Comparison of ENCODE assay signal across 27 cellular contexts in the genomic region with DNA sequence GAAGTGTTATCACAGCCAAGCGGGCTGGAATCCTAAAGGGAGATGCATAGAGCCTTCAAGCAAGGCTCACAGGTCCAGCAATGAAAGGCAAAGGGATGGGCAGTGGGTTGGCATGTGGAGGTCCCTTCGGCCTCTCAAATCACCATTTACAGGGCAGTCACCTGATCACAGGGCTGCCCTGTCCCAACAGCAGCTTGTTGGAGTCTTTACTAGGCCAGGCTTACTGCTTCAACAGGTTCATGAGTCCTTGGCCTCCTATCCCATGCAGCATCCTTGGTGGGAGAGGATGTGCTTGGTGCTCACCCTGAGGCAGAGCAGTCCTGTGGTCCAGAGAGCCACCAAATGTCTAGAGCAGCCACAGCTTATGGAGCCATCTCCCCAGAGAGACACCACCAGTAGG. TPM values are rescaled to one million over a fixed set of nuclear protein-coding genes. Genes with fewer than 3 reads are reported as not detected.
DNase-seq lines count a peak whose midpoint lies in the region; ATAC-seq, FAIRE-seq and TF ChIP-seq lines count a peak whose summit lies in the region.
"Had no signal": no experiment of that assay in that cellular context is flagged by ENCODE, and none has a peak within 500 bp of the region (broad histone marks: within the 10 kb centered on the region; RNA-seq: fewer than 3 reads in every experiment).

No MANE protein-coding gene starts in this region.

- peak; percentile 33 for DNase-seq in activated CD8-positive, alpha-beta memory T cell treated with anti-CD3 and anti-CD28 coated beads, Interleukin-2, amount 10 ng/mL, durations not matched to agents 7 days and 5 days
- no peak for DNase-seq in activated CD8-positive, alpha-beta memory T cell treated with anti-CD3 and anti-CD28 coated beads, Interleukin-2, amount 50 U/mL, for 4 hours
- peak; percentile 44 for DNase-seq in osteocyte (ENCODE audit: extremely low spot score, unreplicated experiment)
- no peak for DNase-seq in urothelium cell line (ENCODE audit: low spot score)
- DNase-seq in putamen (ENCODE audit: low spot score) = no peak
- DNase-seq in upper lobe of left lung = no peak
- DNase-seq: 8988T; ACHN; AML-193; BE2C; CD4-positive, alpha-beta T cell; CD8-positive, alpha-beta memory T cell; DMS 273 treated with DMSO at 0.1 percent for 48 hours; DMS79; EL; GDM1; GOT3 had no signal

- H3K9me3 ChIP-seq in iPS-15b (ENCODE audit: control insufficient read depth, insufficient read depth, low read length) = no peaks in the 10 kb centered on the region
- no peaks in the 10 kb centered on the region for H3K9me3 ChIP-seq in upper lobe of left lung
- H3K9me3 ChIP-seq: BE2C, HAP-1 had no signal

- peak; percentile 73 for FAIRE-seq in urothelium cell line (lab: Jason Lieb, UNC)
- FAIRE-seq: A549, D721Med, GM12878, GM19239, H54 had no signal

- H3K4me1 ChIP-seq in iPS-15b (ENCODE audit: control insufficient read depth, insufficient read depth, low read length) = peaks cover 8% of the 10 kb centered on the region
- peaks cover 0 to 10% (median 6%) of the 10 kb centered on the region in 4 donors for H3K4me1 ChIP-seq in upper lobe of left lung
- H3K4me1 ChIP-seq: A549 had no signal

- H3K36me3 ChIP-seq in iPS-15b (ENCODE audit: control insufficient read depth, insufficient read depth, low read length) (no peaks in the 10 kb centered on the region), upper lobe of left lung (peaks cover 0 to 4% (median 0%) of the 10 kb centered on the region in 4 donors)
- H3K36me3 ChIP-seq: BE2C, HAP-1 had no signal

- peak overlapping the region; percentile 8 for H3K9ac ChIP-seq in iPS-15b (ENCODE audit: low read depth, low read length)
- H3K9ac ChIP-seq: BLaER1 treated with 17β-estradiol and CSF1 and Interleukin-3, amounts not matched to agents 10 nM and 100 nM had no signal

- no peaks in the 10 kb centered on the region for H3K27me3 ChIP-seq in iPS-15b (ENCODE audit: control insufficient read depth, insufficient read depth, low read length)
- H3K27me3 ChIP-seq in upper lobe of left lung = no peaks in the 10 kb centered on the region
- H3K27me3 ChIP-seq: BLaER1 treated with 17β-estradiol and CSF1 and Interleukin-3, amounts not matched to agents 10 nM and 100 nM had no signal

- no peaks in the 10 kb centered on the region for H3K9me3 Mint-ChIP-seq in activated CD8-positive, alpha-beta memory T cell treated with anti-CD3 and anti-CD28 coated beads, Interleukin-2, amount 10 ng/mL, durations not matched to agents 7 days and 5 days (ENCODE audit: low read depth)
- peaks cover 1% of the 10 kb centered on the region for H3K9me3 Mint-ChIP-seq in osteocyte (ENCODE audit: unreplicated experiment)
- H3K9me3 Mint-ChIP-seq: CD4-positive, alpha-beta T cell; CD8-positive, alpha-beta memory T cell had no signal

- CTCF ChIA-PET in activated CD8-positive, alpha-beta memory T cell treated with anti-CD3 and anti-CD28 coated beads, Interleukin-2, amount 10 ng/mL, durations not matched to agents 7 days and 5 days (lab: Charles Lee) = no interaction called here

- H3K4me1 Mint-ChIP-seq in activated CD8-positive, alpha-beta memory T cell treated with anti-CD3 and anti-CD28 coated beads, Interleukin-2, amount 10 ng/mL, durations not matched to agents 7 days and 5 days = no peaks in the 10 kb centered on the region
- H3K4me1 Mint-ChIP-seq in osteocyte (ENCODE audit: unreplicated experiment) = peaks cover 9% of the 10 kb centered on the region
- H3K4me1 Mint-ChIP-seq: CD14-positive monocyte; CD8-positive, alpha-beta memory T cell had no signal

- peaks cover 3% of the 10 kb centered on the region for H3K36me3 Mint-ChIP-seq in activated CD8-positive, alpha-beta memory T cell treated with anti-CD3 and anti-CD28 coated beads, Interleukin-2, amount 10 ng/mL, durations not matched to agents 7 days and 5 days
- peaks cover 1% of the 10 kb centered on the region for H3K36me3 Mint-ChIP-seq in osteocyte (ENCODE audit: unreplicated experiment)

- H3K4me3 Mint-ChIP-seq in activated CD8-positive, alpha-beta memory T cell treated with anti-CD3 and anti-CD28 coated beads, Interleukin-2, amount 10 ng/mL, durations not matched to agents 7 days and 5 days = no peak overlapping the region
- no peak overlapping the region for H3K4me3 Mint-ChIP-seq in osteocyte (ENCODE audit: unreplicated experiment)
- H3K4me3 Mint-ChIP-seq: CD14-positive monocyte; CD4-positive, alpha-beta T cell; CD8-positive, alpha-beta memory T cell had no signal

- no peak overlapping the region for H3K4me3 ChIP-seq in iPS-15b (ENCODE audit: low read depth, low read length)
- H3K4me3 ChIP-seq in upper lobe of left lung = no peak overlapping the region
- H3K4me3 ChIP-seq: A549; BLaER1 treated with 17β-estradiol and CSF1 and Interleukin-3, amounts not matched to agents 10 nM and 100 nM; GM12878; HAP-1 had no signal

- WGBS in upper lobe of left lung, 2 donors = 93 to 95% methylated on average over 2 of the region's 2 CpGs

- H3K27ac Mint-ChIP-seq in activated CD8-positive, alpha-beta memory T cell treated with anti-CD3 and anti-CD28 coated beads, Interleukin-2, amount 10 ng/mL, durations not matched to agents 7 days and 5 days = no peak overlapping the region
- no peak overlapping the region for H3K27ac Mint-ChIP-seq in osteocyte (ENCODE audit: unreplicated experiment)
- H3K27ac Mint-ChIP-seq: CD4-positive, alpha-beta T cell; CD8-positive, alpha-beta memory T cell had no signal

- no peaks in the 10 kb centered on the region for H3K27me3 Mint-ChIP-seq in activated CD8-positive, alpha-beta memory T cell treated with anti-CD3 and anti-CD28 coated beads, Interleukin-2, amount 10 ng/mL, durations not matched to agents 7 days and 5 days
- H3K27me3 Mint-ChIP-seq in osteocyte (ENCODE audit: unreplicated experiment) = no peaks in the 10 kb centered on the region
- H3K27me3 Mint-ChIP-seq: CD4-positive, alpha-beta T cell; CD8-positive, alpha-beta memory T cell had no signal

- H3K27ac ChIP-seq in upper lobe of left lung = no peak overlapping the region
- H3K27ac ChIP-seq: A549; BLaER1 treated with 17β-estradiol and CSF1 and Interleukin-3, amounts not matched to agents 10 nM and 100 nM had no signal

- TF ChIP-seq POLR2A in upper lobe of left lung (IDR thresholded peaks at IDR 0.05) = no peak

- no peak for TF ChIP-seq CTCF in osteocyte (IDR thresholded peaks at IDR 0.05)
- no peak for TF ChIP-seq CTCF in upper lobe of left lung (IDR thresholded peaks at IDR 0.05)

- ATAC-seq in activated CD8-positive, alpha-beta memory T cell treated with anti-CD3 and anti-CD28 coated beads, Interleukin-2, amount 10 ng/mL, durations not matched to agents 7 days and 5 days = no peak
- ATAC-seq in GM21447 (IDR thresholded peaks at IDR 0.05; ENCODE audit: unreplicated experiment) (no peak), upper lobe of left lung (ENCODE audit: low FRiP score in 2 of 2) (no peak)
- ATAC-seq: A549, GM12878 had no signal

- no peak for TF ChIP-seq EP300 in upper lobe of left lung (IDR thresholded peaks at IDR 0.05)

RNA-seq across cellular contexts. Expression of gene SKOR1, which starts 24.2 kb away (rescaled TPM):
- total RNA-seq in activated CD8-positive, alpha-beta memory T cell treated with anti-CD3 and anti-CD28 coated beads, Interleukin-2, amount 10 ng/mL, durations not matched to agents 7 days and 5 days = under 1 TPM; 0.19 to 0.23 TPM
- total RNA-seq in osteocyte (0.42 and 0.48 TPM in 2 replicates), upper lobe of left lung (1 to 10 TPM in 2 of 6 donors, under 1 TPM in 4; 0.44 to 4.2 (median 0.63) TPM)

RNA-seq across cellular contexts. Expression of gene RNU6-1, which starts 38.7 kb away (rescaled TPM):
- not detected for total RNA-seq in activated CD8-positive, alpha-beta memory T cell treated with anti-CD3 and anti-CD28 coated beads, Interleukin-2, amount 10 ng/mL, durations not matched to agents 7 days and 5 days
- total RNA-seq in osteocyte (not detected in 2 replicates), upper lobe of left lung (not detected)
- total RNA-seq: CD4-positive, alpha-beta T cell; CD8-positive, alpha-beta memory T cell; GM12878 had no signal

Comparison
In these comparisons a context has a peak if more than half of its experiments do, and no peak if none do; other contexts are left out.
1. DNase-seq: peak in activated CD8-positive, alpha-beta memory T cell treated with anti-CD3 and anti-CD28 coated beads, Interleukin-2, amount 10 ng/mL, durations not matched to agents 7 days and 5 days (single experiment) and osteocyte (single experiment); none in activated CD8-positive, alpha-beta memory T cell treated with anti-CD3 and anti-CD28 coated beads, Interleukin-2, amount 50 U/mL, for 4 hours (single experiment), urothelium cell line (single experiment), putamen (single experiment) and upper lobe of left lung (0 of 2).